Comparison of ENCODE assay signal across 10 cellular contexts in genomic region chr1:118335372-118335771, GRCh38.
DNase-seq lines count a peak whose midpoint lies in the region; ATAC-seq, FAIRE-seq and TF ChIP-seq lines count a peak whose summit lies in the region.
"Had no signal": no experiment of that assay in that cellular context is flagged by ENCODE, and none has a peak within 500 bp of the region (broad histone marks: within the 10 kb centered on the region; RNA-seq: fewer than 3 reads in every experiment).

No MANE protein-coding gene starts in this region.

- POLR2A ChIA-PET in A673 (lab: Charles Lee; ENCODE audit: low non-redundant PET), result interaction anchor here (0.6 to 0.7 kb wide), 2 partner anchors 322 to 761 kb away, joined by 3 to 7 read pairs; no protein-coding TSS in a partner anchor

- FAIRE-seq in RCC 7860 (lab: Jason Lieb, UNC), result peak; percentile 78

- no peak for TF ChIP-seq CTCF in A673 (conservative IDR thresholded peaks at IDR 0.05; ENCODE audit: low read depth, low read length)

- H3K9me3 ChIP-seq in A673 (ENCODE audit: low read depth, low read length, poor library complexity, severe bottlenecking) (no peaks in the 10 kb centered on the region), aorta (ENCODE audit: control insufficient read depth, low read length) (no peaks in the 10 kb centered on the region)

- H3K27me3 ChIP-seq in A673 (replicated peaks; ENCODE audit: insufficient read depth, low read depth, low read length, poor library complexity) (no peaks in the 10 kb centered on the region), aorta (ENCODE audit: control insufficient read depth in 1 of 2, insufficient read depth in 2 of 2, low read length in 1 of 2) (no peaks in the 10 kb centered on the region)

- peaks cover 27% of the 10 kb centered on the region for H3K4me1 ChIP-seq in A673 (ENCODE audit: insufficient read depth, low read length, poor library complexity, severe bottlenecking)
- H3K4me1 ChIP-seq in aorta (ENCODE audit: control insufficient read depth in 1 of 2, insufficient read depth in 2 of 2, low read length in 2 of 2), result no peaks in the 10 kb centered on the region

- H3K4me3 ChIP-seq in A673 (ENCODE audit: low read depth, low read length, poor library complexity, severe bottlenecking) (no peak overlapping the region), aorta (ENCODE audit: low read length in 2 of 2) (no peak overlapping the region)

- CTCF ChIA-PET in A673 (lab: Charles Lee), result no interaction called here

- 20 to 29% methylated on average over 2 of the region's 2 CpGs for WGBS in aorta, 2 donors

- H3K27ac ChIP-seq in A673 (ENCODE audit: low read depth, low read length, poor library complexity, severe bottlenecking) (peak overlapping the region; percentile 55), aorta (ENCODE audit: low read depth in 1 of 2, low read length in 2 of 2) (no peak overlapping the region)

- no TSS peak for BruUV-seq in A673 (replicated peaks; lab: Mats Ljungman, UMichigan)

- ATAC-seq in GM19025 (IDR thresholded peaks at IDR 0.05; ENCODE audit: low read depth, unreplicated experiment), result peak; percentile 94
- ATAC-seq in HG02973 (IDR thresholded peaks at IDR 0.05; ENCODE audit: unreplicated experiment), result peak; percentile 90
- no peak for ATAC-seq in aorta (ENCODE audit: low FRiP score)

- peak; percentile 93 for DNase-seq in A673 (ENCODE audit: low spot score)
- DNase-seq in RCC 7860 (ENCODE audit: low spot score), result peak; percentile 86
- DNase-seq in midbrain (lab: John Stamatoyannopoulos, UW), result no peak
- DNase-seq in aorta, result no peak
- DNase-seq in activated CD4-positive, alpha-beta T cell treated with anti-CD3 and anti-CD28 coated beads, Interleukin-2, amount 50 U/mL, for 4 hours, result no peak
- no peak for DNase-seq in stimulated activated CD4-positive, alpha-beta T cell treated with anti-CD3 and anti-CD28 coated beads, Interleukin-1b, Interleukin-23, amount 100 ng/mL, for 48 hours
- DNase-seq: amniotic stem cell; NK-92 treated with Interleukin-12 subunit alpha and Interleukin-12 subunit beta, amount 100 ng/mL, for 24 hours had no signal

- H3K36me3 ChIP-seq in A673 (ENCODE audit: insufficient read depth, low read length, poor library complexity, severe bottlenecking) (no peaks in the 10 kb centered on the region), aorta (ENCODE audit: control insufficient read depth in 1 of 2, insufficient read depth in 2 of 2, low read length in 1 of 2) (no peaks in the 10 kb centered on the region)

- intact Hi-C loops in A673 (cut with micrococcal nuclease; ENCODE audit: unreplicated experiment) (loop anchor here (5.0 kb wide), 1 partner anchor 447 kb away; no protein-coding TSS in a partner anchor), aorta (cut with DNase I) (no loop called here)

Comparison
In these comparisons a context has a peak if more than half of its experiments do, and no peak if none do; other contexts are left out.
1. DNase-seq: peak in A673 (single experiment) and RCC 7860 (single experiment); none in midbrain (single experiment), aorta (0 of 2), activated CD4-positive, alpha-beta T cell treated with anti-CD3 and anti-CD28 coated beads, Interleukin-2, amount 50 U/mL, for 4 hours (0 of 2) and stimulated activated CD4-positive, alpha-beta T cell treated with anti-CD3 and anti-CD28 coated beads, Interleukin-1b, Interleukin-23, amount 100 ng/mL, for 48 hours (single experiment).